In the genomic region with DNA sequence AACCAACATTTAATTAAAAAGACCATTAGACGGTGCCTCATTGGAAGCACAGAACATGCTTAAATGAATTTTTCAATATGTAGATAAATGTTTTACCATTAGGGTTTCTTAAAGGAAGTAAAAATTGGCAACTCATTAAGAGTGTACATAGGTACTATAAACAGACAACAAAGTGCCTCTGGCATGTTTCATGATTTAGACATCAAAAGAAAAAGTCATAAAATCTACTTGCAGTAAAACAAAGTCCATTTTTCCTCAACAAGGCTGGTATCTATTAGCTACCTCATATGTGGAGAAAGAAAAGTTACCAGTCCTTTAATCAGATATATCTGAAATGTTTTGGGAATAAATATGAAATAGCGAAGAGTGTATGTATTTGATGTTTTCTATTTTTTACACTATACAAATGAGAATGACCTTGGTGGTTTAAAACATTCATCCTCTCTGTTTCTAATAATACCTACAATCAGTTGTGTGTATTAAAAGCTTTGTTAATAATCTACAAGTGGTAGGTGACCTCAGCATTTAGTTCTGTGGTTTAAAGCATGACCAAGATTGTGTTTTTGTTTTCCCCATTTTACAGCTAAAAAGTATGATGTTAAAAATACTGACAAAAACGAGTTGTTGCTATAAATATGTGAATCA, we compare ENCODE assay signal across 16 cellular contexts.
A peak's percentile ranks its signal among the peaks of the same experiment; 100 is the strongest.
DNase-seq lines count a peak whose midpoint lies in the region; ATAC-seq, FAIRE-seq and TF ChIP-seq lines count a peak whose summit lies in the region.
"Had no signal": no experiment of that assay in that cellular context is flagged by ENCODE, and none has a peak within 500 bp of the region (broad histone marks: within the 10 kb centered on the region; RNA-seq: fewer than 3 reads in every experiment).

No MANE protein-coding gene starts in this region.

- H3K27me3 Mint-ChIP-seq in activated CD4-positive, alpha-beta T cell treated with anti-CD3 and anti-CD28 coated beads for 36 hours, result no peaks in the 10 kb centered on the region
- H3K27me3 Mint-ChIP-seq: activated naive CD8-positive, alpha-beta T cell; stimulated activated naive CD8-positive, alpha-beta T cell treated with anti-CD3 and anti-CD28 coated beads, Interleukin-15, amount 100 ng/mL, for 72 hours had no signal

- POLR2A ChIA-PET in activated CD4-positive, alpha-beta T cell treated with anti-CD3 and anti-CD28 coated beads for 36 hours (lab: Charles Lee), result interaction anchor here (0.6 kb wide), 1 partner anchor 499 kb away, joined by 3 read pairs; no protein-coding TSS in a partner anchor

- H3K27me3 ChIP-seq in pancreas, result no peaks in the 10 kb centered on the region
- H3K27me3 ChIP-seq: sigmoid colon had no signal

- H3K9me3 ChIP-seq in pancreas, result no peaks in the 10 kb centered on the region
- H3K9me3 ChIP-seq: sigmoid colon had no signal

- H3K4me1 ChIP-seq in pancreas, result peaks cover 0 to 12% (median 10%) of the 10 kb centered on the region in 3 donors

- no peaks in the 10 kb centered on the region for H3K4me1 Mint-ChIP-seq in activated CD4-positive, alpha-beta T cell treated with anti-CD3 and anti-CD28 coated beads for 36 hours
- H3K4me1 Mint-ChIP-seq: stimulated activated naive CD8-positive, alpha-beta T cell treated with anti-CD3 and anti-CD28 coated beads, Interleukin-15, amount 100 ng/mL, for 72 hours had no signal

- H3K27ac ChIP-seq in pancreas, result peak overlapping the region in 1 of 4 donors; percentile 30
- H3K27ac ChIP-seq: C4-2B, sigmoid colon had no signal

- 35 to 38% methylated on average over 3 of the region's 3 CpGs for WGBS in pancreas, 2 donors

- no peak overlapping the region for H3K27ac Mint-ChIP-seq in activated CD4-positive, alpha-beta T cell treated with anti-CD3 and anti-CD28 coated beads for 36 hours
- H3K27ac Mint-ChIP-seq: activated naive CD8-positive, alpha-beta T cell; stimulated activated naive CD8-positive, alpha-beta T cell treated with anti-CD3 and anti-CD28 coated beads, Interleukin-15, amount 100 ng/mL, for 72 hours had no signal

- peak; percentile 66 for ATAC-seq in GM19025 (IDR thresholded peaks at IDR 0.05; ENCODE audit: low read depth, unreplicated experiment)
- peak; percentile 73 for ATAC-seq in HG02798 (IDR thresholded peaks at IDR 0.05; ENCODE audit: poor library complexity, unreplicated experiment)
- ATAC-seq in HG03571 (IDR thresholded peaks at IDR 0.05; ENCODE audit: unreplicated experiment), result peak; percentile 81
- peak in 3 of 4 donors; percentile 43 to 77 (median 44) for ATAC-seq in pancreas
- no peak for ATAC-seq in activated CD4-positive, alpha-beta T cell treated with anti-CD3 and anti-CD28 coated beads for 36 hours
- ATAC-seq: stimulated activated naive CD8-positive, alpha-beta T cell treated with anti-CD3 and anti-CD28 coated beads, Interleukin-15, amount 100 ng/mL, for 72 hours had no signal

- intact Hi-C loops in pancreas (cut with DNase I), result no loop called here
- intact Hi-C loops in activated CD4-positive, alpha-beta T cell treated with anti-CD3 and anti-CD28 coated beads for 36 hours (cut with DNase I, micrococcal nuclease), result no loop called here

- DNase-seq in pancreas, result no peak
- DNase-seq in activated CD4-positive, alpha-beta T cell treated with anti-CD3 and anti-CD28 coated beads for 36 hours, result no peak
- no peak for DNase-seq in NCI-H345 (lab: John Stamatoyannopoulos, UW)
- DNase-seq in AG08396 (ENCODE audit: low spot score), result no peak
- DNase-seq: activated CD4-positive, CD25-positive, alpha-beta regulatory T cell; activated CD8-positive, alpha-beta memory T cell treated with anti-CD3 and anti-CD28 coated beads, Interleukin-2, amount 50 U/mL, for 48 hours; IMR-90; NCI-H1436; NCI-H524; sigmoid colon; stimulated activated naive CD8-positive, alpha-beta T cell treated with anti-CD3 and anti-CD28 coated beads, Interleukin-15, amount 100 ng/mL, for 72 hours had no signal

- no peak for FAIRE-seq in pancreas (lab: Jason Lieb, UNC)

- H3K9me3 Mint-ChIP-seq in activated CD4-positive, alpha-beta T cell treated with anti-CD3 and anti-CD28 coated beads for 36 hours (ENCODE audit: low read depth), result no peaks in the 10 kb centered on the region

- no peak for TF ChIP-seq CTCF in pancreas (IDR thresholded peaks at IDR 0.05)

- H3K36me3 Mint-ChIP-seq in activated CD4-positive, alpha-beta T cell treated with anti-CD3 and anti-CD28 coated beads for 36 hours (ENCODE audit: low read depth), result no peaks in the 10 kb centered on the region
- H3K36me3 Mint-ChIP-seq: activated naive CD8-positive, alpha-beta T cell had no signal

- no peak overlapping the region for H3K4me3 ChIP-seq in pancreas
- H3K4me3 ChIP-seq: sigmoid colon had no signal

- H3K4me3 Mint-ChIP-seq in activated CD4-positive, alpha-beta T cell treated with anti-CD3 and anti-CD28 coated beads for 36 hours, result no peak overlapping the region
- H3K4me3 Mint-ChIP-seq: activated naive CD8-positive, alpha-beta T cell; stimulated activated naive CD8-positive, alpha-beta T cell treated with anti-CD3 and anti-CD28 coated beads, Interleukin-15, amount 100 ng/mL, for 72 hours had no signal

- no peaks in the 10 kb centered on the region for H3K36me3 ChIP-seq in pancreas
- H3K36me3 ChIP-seq: sigmoid colon had no signal

- CTCF ChIA-PET in activated CD4-positive, alpha-beta T cell treated with anti-CD3 and anti-CD28 coated beads for 36 hours (lab: Charles Lee), result interaction anchor here (0.6 to 1.5 kb wide), 3 partner anchors 10 to 777 kb away, joined by 3 to 5 read pairs (median 3); no protein-coding TSS in a partner anchor
